ENCODE assay signal across 23 cellular contexts in the genomic region with DNA sequence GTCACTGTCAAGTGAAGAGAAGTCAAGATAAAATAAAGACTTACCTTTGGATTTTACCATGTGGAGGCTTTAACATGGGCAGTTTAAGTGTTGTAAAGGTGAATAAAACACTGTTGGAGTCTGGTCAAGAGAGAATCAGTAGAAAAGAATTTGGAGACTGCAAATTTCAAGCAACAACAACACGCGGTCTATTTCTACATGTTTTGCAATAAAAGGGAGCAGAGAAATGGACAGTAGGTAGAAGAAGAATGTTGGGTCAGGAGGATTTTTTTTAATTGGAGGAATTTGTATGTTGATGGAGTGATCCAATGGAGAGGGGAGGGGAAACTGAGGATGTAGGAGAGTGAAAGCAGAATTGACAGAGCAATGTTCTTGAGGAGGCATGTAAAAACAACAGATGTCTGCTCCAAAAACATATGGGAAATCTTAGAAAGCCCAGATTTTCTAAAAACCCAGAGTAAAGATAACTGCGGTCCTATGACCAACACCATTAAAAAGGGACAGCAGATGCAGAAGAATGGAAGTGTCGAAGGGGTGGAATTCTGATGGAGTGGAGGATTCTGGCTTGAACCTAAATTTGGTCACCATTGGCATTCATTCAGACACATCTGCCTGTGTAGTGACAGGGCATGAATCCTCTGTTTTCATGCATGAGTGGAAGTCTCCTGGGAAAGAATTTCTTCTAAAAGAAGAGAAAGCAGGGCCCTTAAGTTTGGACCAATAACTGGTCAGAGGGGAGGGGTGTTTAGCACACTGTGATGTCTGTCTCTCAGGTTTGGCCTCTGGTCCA.
A peak's percentile ranks its signal among the peaks of the same experiment; 100 is the strongest.
DNase-seq lines count a peak whose midpoint lies in the region; ATAC-seq, FAIRE-seq and TF ChIP-seq lines count a peak whose summit lies in the region.
"Had no signal": no experiment of that assay in that cellular context is flagged by ENCODE, and none has a peak within 500 bp of the region (broad histone marks: within the 10 kb centered on the region; RNA-seq: fewer than 3 reads in every experiment).

No MANE protein-coding gene starts in this region.

- no peaks in the 10 kb centered on the region for H3K36me3 ChIP-seq in K562 (ENCODE audit: control insufficient read depth, insufficient read depth, low read length)
- H3K36me3 ChIP-seq: BE2C had no signal

- ATAC-seq in K562 (no peak), GM21529 (IDR thresholded peaks at IDR 0.05; ENCODE audit: unreplicated experiment) (no peak), HG03571 (IDR thresholded peaks at IDR 0.05; ENCODE audit: unreplicated experiment) (no peak)
- ATAC-seq: CD8-positive, alpha-beta T cell; HCT116; SK-N-SH treated with all-trans-retinoic acid at 6 μM for 48 hours had no signal

- H3K4me1 ChIP-seq in K562 (replicated peaks in 1 of 2; ENCODE audit: control insufficient read depth in 2 of 2, insufficient read depth in 2 of 2, low read length in 2 of 2) = peaks cover 0 to 9% of the 10 kb centered on the region in 2 experiments; a peak in 3 of 5 replicates
- H3K4me1 ChIP-seq: BE2C had no signal

- no peak overlapping the region for H2AFZ ChIP-seq in K562 (ENCODE audit: low read depth, low read length)

- in situ Hi-C loops in K562 (cut with MboI) = loop anchor here (10.0 kb wide), 1 partner anchor 377 kb away; no protein-coding TSS in a partner anchor

- 45% methylated on average over 4 of the region's 4 CpGs for WGBS in K562 (ENCODE audit: insufficient coverage, low coverage, missing lambda C conversion rate)

- no peaks in the 10 kb centered on the region for H3K9me3 ChIP-seq in K562 (replicated peaks; ENCODE audit: control insufficient read depth, insufficient read depth, low read depth, low read length)
- H3K9me3 ChIP-seq: BE2C had no signal

- no peak overlapping the region for H3K4me3 ChIP-seq in K562

- intact Hi-C loops in K562 (cut with micrococcal nuclease) = no loop called here

- TF ChIP-seq CTCF in K562 (IDR thresholded peaks at IDR 0.05 in 2 of 3, conservative IDR thresholded peaks at IDR 0.05 in 1 of 3; ENCODE audit: insufficient read depth in 2 of 3, low read depth in 1 of 3, low read length in 3 of 3) = no peak

- H3K4me2 ChIP-seq in K562 (ENCODE audit: insufficient read depth, low read length) = no peak overlapping the region

- H4K20me1 ChIP-seq in K562 (replicated peaks; ENCODE audit: control insufficient read depth, insufficient read depth, low read length) = no peaks in the 10 kb centered on the region

- TF ChIP-seq POLR2A in K562 (conservative IDR thresholded peaks at IDR 0.05) = no peak

- H3K9me1 ChIP-seq in K562 (ENCODE audit: control insufficient read depth, insufficient read depth, low read length) = no peaks in the 10 kb centered on the region

- H3K27me3 ChIP-seq in K562 (ENCODE audit: control insufficient read depth in 2 of 2, insufficient read depth in 2 of 2, low read length in 2 of 2) = no peaks in the 10 kb centered on the region
- H3K27me3 ChIP-seq: BE2C had no signal

- no peak for FAIRE-seq in K562 (lab: Jason Lieb, UNC)
- no peak for FAIRE-seq in GM19239 (lab: Jason Lieb, UNC)
- FAIRE-seq: G401.6 had no signal

- no peak for TF ChIP-seq RAD21 in K562 (CRISPR knock-in tag; conservative IDR thresholded peaks at IDR 0.05 in 1 of 2, IDR thresholded peaks at IDR 0.05 in 1 of 2)

- BruUV-seq in K562 (replicated peaks; lab: Mats Ljungman, UMichigan) = no TSS peak

- no peak overlapping the region for H3K9ac ChIP-seq in K562 (ENCODE audit: insufficient read depth in 1 of 2, low read depth in 2 of 2, low read length in 2 of 2)

- POLR2A ChIA-PET in K562 (lab: Yijun Ruan, JAX) = interaction anchor here (1.1 kb wide), 1 partner anchor 16 kb away, joined by 4 read pairs; no protein-coding TSS in a partner anchor

- TF ChIP-seq EP300 in K562 (IDR thresholded peaks at IDR 0.05; ENCODE audit: low read length) = no peak

- H3K79me2 ChIP-seq in K562 (ENCODE audit: control insufficient read depth, insufficient read depth, low read length) = no peaks in the 10 kb centered on the region

- CTCF ChIA-PET in K562 (lab: Yijun Ruan, JAX; ENCODE audit: low intra/inter-chr PET ratio) = no interaction called here

- H3K27ac ChIP-seq in K562 (ENCODE audit: extremely low read depth, low read depth, low read length) = no peak overlapping the region

- peak; percentile 25 for DNase-seq in NCI-H2171 treated with DMSO at 0.1 percent for 48 hours (lab: John Stamatoyannopoulos, UW)
- no peak for DNase-seq in NCI-H2171 (lab: John Stamatoyannopoulos, UW)
- DNase-seq in K562 (ENCODE audit: extremely low read depth in 1 of 4, low spot score in 3 of 4) = no peak
- DNase-seq in kidney tubule cell (ENCODE audit: low spot score) = peak; percentile 30
- DNase-seq in GM19239 (ENCODE audit: insufficient read length, low spot score) = no peak
- DNase-seq in NCI-H2029 (lab: John Stamatoyannopoulos, UW) = no peak
- DNase-seq: 8988T; BE2C; Calu3; CD8-positive, alpha-beta T cell; DMS79 treated with DMSO at 0.1 percent for 48 hours; GOT3; NCI-H1105; NCI-H2081 treated with DMSO at 0.1 percent for 48 hours; NCI-H510A treated with DMSO at 0.1 percent for 48 hours; NCI-H774; OCI-M1; SHP77 had no signal

TF ChIP-seq in K562, 482 proteins besides CTCF, POLR2A, EP300 and RAD21:
- TF ChIP-seq ZNF584 (CRISPR knock-in tag; IDR thresholded peaks at IDR 0.05; ENCODE audit: low read depth) (0 out of 2 replicates have a peak, but pooled peaks have one; percentile 12), HEY1 (CRISPR knock-in tag; IDR thresholded peaks at IDR 0.05; ENCODE audit: borderline replicate concordance) (no peak)

Comparison
In these comparisons a context has a peak if more than half of its experiments do, and no peak if none do; other contexts are left out.
1. DNase-seq: peak in NCI-H2171 treated with DMSO at 0.1 percent for 48 hours (single experiment) and kidney tubule cell (single experiment); none in NCI-H2171 (single experiment), K562 (0 of 4), GM19239 (single experiment) and NCI-H2029 (single experiment).